In the genomic region with DNA sequence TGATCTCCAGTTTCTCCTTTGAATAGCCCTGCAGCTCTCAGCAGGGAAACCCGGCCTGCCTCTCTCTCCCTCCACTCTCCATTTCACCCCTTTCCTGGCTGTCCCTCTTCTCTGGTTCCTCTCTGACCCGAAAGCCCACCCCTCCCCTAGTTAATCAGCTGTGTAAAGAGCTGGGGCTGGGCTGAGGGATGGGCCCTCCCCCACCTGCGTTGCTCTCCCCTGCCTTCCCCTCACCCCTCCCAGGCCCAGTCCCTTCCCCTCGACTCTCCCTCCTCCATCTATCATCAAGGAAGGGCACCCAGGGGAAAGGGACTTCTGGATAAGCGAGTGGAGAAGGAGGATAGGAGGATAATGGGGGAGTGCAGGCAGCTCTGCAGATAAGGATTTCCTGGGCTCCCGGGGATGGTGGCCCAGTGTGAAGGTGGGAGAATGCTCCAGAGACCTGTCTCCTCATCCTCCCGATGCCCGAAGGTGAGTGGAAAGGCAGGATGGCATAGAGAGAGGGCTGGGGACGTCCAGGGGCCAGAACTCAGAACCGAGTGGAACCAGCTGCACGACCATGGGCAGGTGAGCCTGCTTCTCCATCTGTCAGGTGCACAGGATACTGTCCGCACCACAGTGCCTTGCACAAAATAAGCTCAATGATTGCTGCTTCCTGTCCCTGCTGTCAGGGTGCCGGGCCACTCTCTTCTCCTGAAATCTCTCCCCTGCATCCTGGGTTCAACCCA, we compare ENCODE assay signal across 23 cellular contexts. TPM values are rescaled to one million over a fixed set of nuclear protein-coding genes. Genes with fewer than 3 reads are reported as not detected.
DNase-seq lines count a peak whose midpoint lies in the region; ATAC-seq and TF ChIP-seq lines count a peak whose summit lies in the region.
"Had no signal": no experiment of that assay in that cellular context is flagged by ENCODE, and none has a peak within 500 bp of the region (broad histone marks: within the 10 kb centered on the region; RNA-seq: fewer than 3 reads in every experiment).

No MANE protein-coding gene starts in this region.

- H3K4me1 Mint-ChIP-seq in GM23338 (peaks cover 18% of the 10 kb centered on the region), progenitor cell of endocrine pancreas (ENCODE audit: low read depth) (no peaks in the 10 kb centered on the region)

- no peaks in the 10 kb centered on the region; the same call in 2 of the 3 replicates for H3K36me3 Mint-ChIP-seq in GM23338 (ENCODE audit: low read depth)
- no peaks in the 10 kb centered on the region for H3K36me3 Mint-ChIP-seq in progenitor cell of endocrine pancreas (ENCODE audit: insufficient read depth)
- H3K36me3 Mint-ChIP-seq: activated CD4-positive, alpha-beta memory T cell treated with anti-CD3 and anti-CD28 coated beads for 36 hours; activated naive CD8-positive, alpha-beta T cell treated with anti-CD3 and anti-CD28 coated beads for 36 hours; naive thymus-derived CD4-positive, alpha-beta T cell had no signal

- TF ChIP-seq POLR2A in gastroesophageal sphincter (IDR thresholded peaks at IDR 0.05), result no peak

- H3K27ac Mint-ChIP-seq in GM23338 (no peak overlapping the region), progenitor cell of endocrine pancreas (peak overlapping the region; percentile 52)
- H3K27ac Mint-ChIP-seq: activated CD4-positive, alpha-beta memory T cell treated with anti-CD3 and anti-CD28 coated beads for 36 hours; activated naive CD8-positive, alpha-beta T cell treated with anti-CD3 and anti-CD28 coated beads for 36 hours; T-helper 2 cell treated with Interferon-gamma antibody and Interleukin-4, amounts not matched to agents 5 μg/mL and 100 μg/mL, for 36 hours had no signal

- no peak for TF ChIP-seq CTCF in GM23338 (conservative IDR thresholded peaks at IDR 0.05; ENCODE audit: low read depth in 2 of 2)
- TF ChIP-seq CTCF in progenitor cell of endocrine pancreas (IDR thresholded peaks at IDR 0.05; ENCODE audit: unreplicated experiment), result no peak
- no peak for TF ChIP-seq CTCF in gastroesophageal sphincter (IDR thresholded peaks at IDR 0.05)
- TF ChIP-seq CTCF in PC-9 (conservative IDR thresholded peaks at IDR 0.05), result no peak

- H3K36me3 ChIP-seq in GM23338 (ENCODE audit: insufficient read depth) (no peaks in the 10 kb centered on the region), NT2/D1 (ENCODE audit: insufficient read depth, insufficient read length, low read length) (no peaks in the 10 kb centered on the region), gastroesophageal sphincter (no peaks in the 10 kb centered on the region), PC-9 (ENCODE audit: low read depth) (no peaks in the 10 kb centered on the region)

- peaks cover 10% of the 10 kb centered on the region for H3K4me1 ChIP-seq in GM23338 (ENCODE audit: insufficient read depth)
- peaks cover 5% of the 10 kb centered on the region for H3K4me1 ChIP-seq in NT2/D1 (ENCODE audit: insufficient read depth, insufficient read length)
- H3K4me1 ChIP-seq in gastroesophageal sphincter, result no peaks in the 10 kb centered on the region
- no peaks in the 10 kb centered on the region for H3K4me1 ChIP-seq in PC-9 (replicated peaks; ENCODE audit: insufficient read depth)
- H3K4me1 ChIP-seq: Caco-2 had no signal

- H3K4me3 ChIP-seq in GM23338 (peak overlapping the region; percentile 55), NT2/D1 (ENCODE audit: insufficient read length, low read depth) (peak overlapping the region; percentile 15), iPS-18c (ENCODE audit: insufficient read depth, low read depth, low read length) (peak overlapping the region; percentile 38; the same call in 1 of the 2 replicates), gastroesophageal sphincter (no peak overlapping the region), PC-9 (no peak overlapping the region)
- H3K4me3 ChIP-seq: hepatocyte had no signal

- H3K79me2 ChIP-seq in GM23338 (replicated peaks; ENCODE audit: insufficient read depth) (no peaks in the 10 kb centered on the region), PC-9 (ENCODE audit: low read depth) (no peaks in the 10 kb centered on the region)
- H3K79me2 ChIP-seq: hepatocyte had no signal

- ATAC-seq in GM23338, result peak; percentile 20
- ATAC-seq in gastroesophageal sphincter, result no peak

- WGBS in gastroesophageal sphincter (ENCODE audit: low coverage in 1 of 2), 2 donors, result 57% methylated on average over 7 of the region's 13 CpGs; no CpG with 5 or more reads in 1 of the 2 donors

- H3K4me3 Mint-ChIP-seq in GM23338 (peak overlapping the region; percentile 62), progenitor cell of endocrine pancreas (ENCODE audit: low read depth) (no peak overlapping the region)
- H3K4me3 Mint-ChIP-seq: activated CD4-positive, alpha-beta memory T cell treated with anti-CD3 and anti-CD28 coated beads for 36 hours; activated naive CD8-positive, alpha-beta T cell treated with anti-CD3 and anti-CD28 coated beads for 36 hours; naive thymus-derived CD4-positive, alpha-beta T cell; T-helper 2 cell treated with Interferon-gamma antibody and Interleukin-4, amounts not matched to agents 5 μg/mL and 100 μg/mL, for 36 hours had no signal

- no peaks in the 10 kb centered on the region for H3K9me3 ChIP-seq in NT2/D1 (ENCODE audit: insufficient read depth, low read length)
- no peaks in the 10 kb centered on the region for H3K9me3 ChIP-seq in iPS-18c (ENCODE audit: control insufficient read depth, insufficient read depth, low read length)
- H3K9me3 ChIP-seq in gastroesophageal sphincter, result no peaks in the 10 kb centered on the region
- H3K9me3 ChIP-seq in PC-9 (ENCODE audit: insufficient read depth, low read depth), result no peaks in the 10 kb centered on the region
- H3K9me3 ChIP-seq: Caco-2 had no signal

- peaks cover 12% of the 10 kb centered on the region for H3F3A ChIP-seq in GM23338 (replicated peaks; ENCODE audit: low read depth)
- no peaks in the 10 kb centered on the region; the same call in 1 of the 2 replicates for H3F3A ChIP-seq in PC-9 (ENCODE audit: insufficient read depth, low read depth)

- H3K27me3 ChIP-seq in GM23338 (ENCODE audit: insufficient read depth) (peaks cover 14% of the 10 kb centered on the region), NT2/D1 (ENCODE audit: insufficient read depth, insufficient read length) (no peaks in the 10 kb centered on the region), gastroesophageal sphincter (peaks cover 70% of the 10 kb centered on the region), PC-9 (ENCODE audit: insufficient read depth, low read depth) (peaks cover 1% of the 10 kb centered on the region; the same call in 1 of the 2 replicates)

- H3K9me2 ChIP-seq in GM23338 (ENCODE audit: insufficient read depth), result no peaks in the 10 kb centered on the region
- no peaks in the 10 kb centered on the region for H3K9me2 ChIP-seq in PC-9 (ENCODE audit: insufficient read depth)

- H2AFZ ChIP-seq in GM23338, result peak overlapping the region; percentile 99
- no peak overlapping the region for H2AFZ ChIP-seq in PC-9
- H2AFZ ChIP-seq: hepatocyte had no signal

- POLR2A ChIA-PET in PC-9 (lab: Charles Lee; ENCODE audit: unreplicated experiment), result no interaction called here

- no peaks in the 10 kb centered on the region for H4K20me1 ChIP-seq in GM23338 (replicated peaks; ENCODE audit: insufficient read depth)
- no peaks in the 10 kb centered on the region for H4K20me1 ChIP-seq in PC-9 (ENCODE audit: insufficient read depth)

- no peak for DNase-seq in GM23338 (ENCODE audit: low spot score)
- no peak for DNase-seq in NT2/D1 (ENCODE audit: low read depth, low spot score)
- no peak for DNase-seq in progenitor cell of endocrine pancreas (ENCODE audit: low spot score, unreplicated experiment)
- DNase-seq in NCI-H82 (lab: John Stamatoyannopoulos, UW), result no peak
- no peak for DNase-seq in PC-9
- DNase-seq: DMS79 treated with DMSO at 0.1 percent for 48 hours, kidney glomerular epithelial cell, NCI-H1436 treated with DMSO at 0.1 percent for 48 hours, NCI-H2171, NCI-H524 treated with DMSO at 0.1 percent for 48 hours had no signal

- H3K4me2 ChIP-seq in GM23338, result peak overlapping the region; percentile 84
- H3K4me2 ChIP-seq in PC-9, result no peak overlapping the region
- H3K4me2 ChIP-seq: hepatocyte had no signal

- TF ChIP-seq EP300 in gastroesophageal sphincter (IDR thresholded peaks at IDR 0.05), result no peak

- H3K27ac ChIP-seq in GM23338 (ENCODE audit: low read depth) (no peak overlapping the region), gastroesophageal sphincter (no peak overlapping the region), PC-9 (no peak overlapping the region)
- H3K27ac ChIP-seq: epithelial cell of prostate, hepatocyte, HL-60 had no signal

- H3K27me3 Mint-ChIP-seq in GM23338 (ENCODE audit: insufficient read depth, low read depth, poor library complexity) (peaks cover 23% of the 10 kb centered on the region), progenitor cell of endocrine pancreas (peaks cover 47% of the 10 kb centered on the region)

- H3K9ac ChIP-seq in NT2/D1 (ENCODE audit: insufficient read length, low read depth), result peak overlapping the region; percentile 63

- CTCF ChIA-PET in PC-9 (lab: Charles Lee), result interaction anchor here (0.6 kb wide), 2 partner anchors 52 to 225 kb away, joined by 3 to 5 read pairs; no protein-coding TSS in a partner anchor

- no TSS peak for BruUV-seq in PC-9 (replicated peaks; lab: Mats Ljungman, UMichigan)

- intact Hi-C loops in PC-9 (cut with micrococcal nuclease; ENCODE audit: unreplicated experiment), result loop anchor here (1.0 kb wide), 2 partner anchors 29 to 52 kb away; no protein-coding TSS in a partner anchor

- H3K9me3 Mint-ChIP-seq in GM23338, result no peaks in the 10 kb centered on the region
- no peaks in the 10 kb centered on the region for H3K9me3 Mint-ChIP-seq in progenitor cell of endocrine pancreas (ENCODE audit: low read depth)
- H3K9me3 Mint-ChIP-seq: activated CD4-positive, alpha-beta memory T cell treated with anti-CD3 and anti-CD28 coated beads for 36 hours; activated naive CD8-positive, alpha-beta T cell treated with anti-CD3 and anti-CD28 coated beads for 36 hours; naive thymus-derived CD4-positive, alpha-beta T cell; T-helper 2 cell treated with Interferon-gamma antibody and Interleukin-4, amounts not matched to agents 5 μg/mL and 100 μg/mL, for 36 hours had no signal

RNA-seq across cellular contexts. Expression of a gene that starts 12.0 kb away (rescaled TPM):
- 5.1 and 8.3 TPM in 2 replicates for total RNA-seq in GM23338 (2014; rRNA removed; shearing (Covaris generic))
- polyA plus RNA-seq in GM23338 (2016; fragmentation: Nextera tagmentation; extraction: Ambion mirVana), result 4.1 and 6.0 TPM in 2 replicates
- not detected in 2 replicates for total RNA-seq in progenitor cell of endocrine pancreas
- not detected for total RNA-seq in gastroesophageal sphincter
- total RNA-seq in PC-9 (2021), result 1.5 and 2.3 TPM in 2 replicates
- total RNA-seq: MCF 10A had no signal
- polyA plus RNA-seq: hepatocyte had no signal

RNA-seq across cellular contexts. Expression of a gene that starts 24.4 kb away (rescaled TPM):
- 0.39 and 0.59 TPM in 2 replicates for total RNA-seq in GM23338 (2014; rRNA removed; shearing (Covaris generic))
- not detected in 2 replicates for polyA plus RNA-seq in GM23338 (2016; fragmentation: Nextera tagmentation; extraction: Ambion mirVana)
- total RNA-seq in progenitor cell of endocrine pancreas (not detected in 2 replicates), gastroesophageal sphincter (not detected), PC-9 (2021) (not detected in 2 replicates)
- total RNA-seq: activated naive CD8-positive, alpha-beta T cell treated with anti-CD3 and anti-CD28 coated beads for 36 hours; astrocyte; hepatocyte; MCF 10A; naive thymus-derived CD4-positive, alpha-beta T cell; temporal lobe had no signal
- polyA plus RNA-seq: hepatocyte; naive thymus-derived CD4-positive, alpha-beta T cell had no signal

RNA-seq across cellular contexts. Expression of a gene that starts 31.4 kb away (rescaled TPM):
- 3.3 and 4.5 TPM in 2 replicates for total RNA-seq in GM23338 (2014; rRNA removed; shearing (Covaris generic))
- 1.6 and 3.4 TPM in 2 replicates for polyA plus RNA-seq in GM23338 (2016; fragmentation: Nextera tagmentation; extraction: Ambion mirVana)
- total RNA-seq in progenitor cell of endocrine pancreas (not detected in 2 replicates), gastroesophageal sphincter (under 1 TPM in 2 of 4 donors, not detected in 2; 0.15 to 0.31 TPM), PC-9 (2021) (8.2 and 9.8 TPM in 2 replicates)
- total RNA-seq: activated CD4-positive, alpha-beta memory T cell treated with anti-CD3 and anti-CD28 coated beads for 36 hours; astrocyte; hepatocyte; MCF 10A; naive thymus-derived CD4-positive, alpha-beta T cell; temporal lobe had no signal
- polyA plus RNA-seq: hepatocyte; naive thymus-derived CD4-positive, alpha-beta T cell had no signal

RNA-seq across cellular contexts. Expression of a gene that starts 33.6 kb away (rescaled TPM):
- total RNA-seq in GM23338 (2014; rRNA removed; shearing (Covaris generic)), result 126 and 147 TPM in 2 replicates
- polyA plus RNA-seq in GM23338 (2016; fragmentation: Nextera tagmentation; extraction: Ambion mirVana), result 38.1 and 39.2 TPM in 2 replicates
- total RNA-seq in progenitor cell of endocrine pancreas, result 59.3 and 59.7 TPM in 2 replicates
- 10 to 100 TPM; 12.1 to 23.3 (median 16.3) TPM for total RNA-seq in gastroesophageal sphincter
- total RNA-seq in PC-9 (2021), result 41.5 and 70.8 TPM in 2 replicates

RNA-seq across cellular contexts. Expression of a gene that starts 38.7 kb away (rescaled TPM):
- 138 and 153 TPM in 2 replicates for total RNA-seq in GM23338 (2014; rRNA removed; shearing (Covaris generic))
- 41.0 and 44.3 TPM in 2 replicates for polyA plus RNA-seq in GM23338 (2016; fragmentation: Nextera tagmentation; extraction: Ambion mirVana)
- 66.7 and 70.8 TPM in 2 replicates for total RNA-seq in progenitor cell of endocrine pancreas
- 10 to 100 TPM in 3 of 4 donors, 1 to 10 TPM in 1; 8.3 to 16.8 (median 13.5) TPM for total RNA-seq in gastroesophageal sphincter
- total RNA-seq in PC-9 (2021), result 49.0 and 70.0 TPM in 2 replicates

Comparison
In these comparisons a context has a peak if more than half of its experiments do, and no peak if none do; other contexts are left out.
1. H3K4me3 ChIP-seq: peak in GM23338 (single experiment), NT2/D1 (single experiment) and iPS-18c (single experiment); none in gastroesophageal sphincter (0 of 2) and PC-9 (single experiment).